ENCODE assay signal across 26 cellular contexts in the genomic region with DNA sequence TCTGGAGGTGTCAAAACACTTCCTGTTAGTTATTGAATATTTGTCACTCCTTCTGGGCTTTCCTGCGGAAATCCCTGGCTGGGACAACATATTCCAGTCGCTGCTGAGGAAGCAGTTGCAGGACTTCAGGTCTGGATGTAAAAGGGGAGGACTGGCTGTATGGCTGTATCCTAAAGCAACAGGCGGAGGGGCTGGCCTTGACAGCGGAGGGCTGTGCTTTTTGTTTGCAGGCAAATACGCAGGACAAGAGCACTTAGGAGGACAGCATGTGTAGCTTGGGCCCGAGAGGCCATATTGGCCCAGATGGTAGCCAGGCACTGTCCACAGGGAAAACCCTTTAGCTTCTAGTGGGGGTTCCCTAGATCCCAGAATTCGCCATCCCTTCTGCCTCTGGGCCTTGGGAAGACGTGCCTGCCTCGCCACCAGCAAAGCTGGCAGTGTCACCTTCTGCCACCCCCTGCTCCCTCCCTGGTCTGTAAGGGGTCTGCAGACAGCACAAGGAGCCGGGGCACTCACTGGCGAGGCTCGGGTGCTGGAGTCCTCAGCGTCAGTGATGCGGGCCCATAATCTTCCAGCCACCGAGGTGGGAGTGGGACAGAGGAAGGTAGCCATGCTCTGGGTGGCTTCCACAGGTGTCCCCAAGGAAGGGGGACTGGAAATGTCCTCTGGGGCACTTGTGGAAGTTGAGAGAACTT. TPM values are rescaled to one million over a fixed set of nuclear protein-coding genes. Genes with fewer than 3 reads are reported as not detected.
"Had no signal": no experiment of that assay in that cellular context is flagged by ENCODE, and none has a peak within 500 bp of the region (broad histone marks: within the 10 kb centered on the region; RNA-seq: fewer than 3 reads in every experiment).

No MANE protein-coding gene starts in this region.

- H3K36me3 ChIP-seq: cardiac muscle cell, prostate gland, tibial nerve had no signal

- ATAC-seq: activated CD8-positive, alpha-beta memory T cell treated with anti-CD3 and anti-CD28 coated beads, Interleukin-2, amount 10 ng/mL, durations not matched to agents 7 days and 5 days; activated CD8-positive, alpha-beta T cell treated with anti-CD3 and anti-CD28 coated beads for 36 hours; activated T-helper 17 cell treated with anti-CD3 and anti-CD28 coated beads, Interleukin-2, amount 50 U/mL, for 72 hours; foreskin keratinocyte; stimulated activated naive CD8-positive, alpha-beta T cell treated with anti-CD3 and anti-CD28 coated beads, Interleukin-15, amount 100 ng/mL, for 72 hours had no signal

- H3K4me1 Mint-ChIP-seq: activated CD4-positive, alpha-beta T cell treated with anti-CD3 and anti-CD28 coated beads, Interleukin-2, amount 10 ng/mL, durations not matched to agents 7 days and 5 days had no signal

- H3K9me3 ChIP-seq: prostate gland, SK-N-SH, tibial nerve had no signal

- H3K4me1 ChIP-seq: foreskin keratinocyte, prostate gland, tibial nerve had no signal

- H3K27ac ChIP-seq: cardiac muscle cell, foreskin keratinocyte, hepatocyte, prostate gland, tibial nerve had no signal

- H3K4me3 ChIP-seq: cardiac muscle cell, hepatocyte, prostate gland, tibial nerve had no signal

- H3K9me3 Mint-ChIP-seq: activated CD4-positive, alpha-beta T cell treated with anti-CD3 and anti-CD28 coated beads, Interleukin-2, amount 10 ng/mL, durations not matched to agents 7 days and 5 days; activated CD8-positive, alpha-beta T cell treated with anti-CD3 and anti-CD28 coated beads for 36 hours; activated T-helper 17 cell treated with anti-CD3 and anti-CD28 coated beads, Interleukin-2, amount 50 U/mL, for 72 hours; dendritic cell treated with granulocyte-macrophage colony-stimulating factor and Interleukin-4, amounts not matched to agents 40 ng/mL and 50 ng/mL, for 4 days; immature natural killer cell; naive B cell; stimulated activated naive CD8-positive, alpha-beta T cell treated with anti-CD3 and anti-CD28 coated beads, Interleukin-15, amount 100 ng/mL, for 72 hours had no signal

- DNase-seq: activated CD4-positive, alpha-beta T cell treated with anti-CD3 and anti-CD28 coated beads, Interleukin-2, amount 10 ng/mL, durations not matched to agents 7 days and 5 days; activated CD8-positive, alpha-beta memory T cell treated with anti-CD3 and anti-CD28 coated beads, Interleukin-2, amount 10 ng/mL, durations not matched to agents 7 days and 5 days; activated CD8-positive, alpha-beta T cell treated with anti-CD3 and anti-CD28 coated beads for 36 hours; activated naive CD4-positive, alpha-beta T cell; activated T-cell treated with anti-CD3 and anti-CD28 coated beads, Interleukin-2, amount 50 U/mL, for 1 hour; amniotic stem cell; effector CD4-positive, alpha-beta T cell; foreskin keratinocyte; immature natural killer cell; kidney glomerular epithelial cell; mesendoderm; naive B cell; SK-N-SH; stimulated activated CD4-positive, alpha-beta T cell treated with anti-CD3 and anti-CD28 coated beads, Interleukin-12 subunit alpha, Interleukin-12 subunit beta, amount 100 ng/mL, for 4 hours; stimulated activated naive CD8-positive, alpha-beta T cell treated with anti-CD3 and anti-CD28 coated beads, Interleukin-15, amount 100 ng/mL, for 72 hours had no signal

- H3K36me3 Mint-ChIP-seq: activated CD8-positive, alpha-beta memory T cell treated with anti-CD3 and anti-CD28 coated beads, Interleukin-2, amount 10 ng/mL, durations not matched to agents 7 days and 5 days; activated naive CD8-positive, alpha-beta T cell; immature natural killer cell; naive B cell had no signal

- H3K4me3 Mint-ChIP-seq: activated CD4-positive, alpha-beta T cell treated with anti-CD3 and anti-CD28 coated beads, Interleukin-2, amount 10 ng/mL, durations not matched to agents 7 days and 5 days; activated CD8-positive, alpha-beta memory T cell treated with anti-CD3 and anti-CD28 coated beads, Interleukin-2, amount 10 ng/mL, durations not matched to agents 7 days and 5 days; activated CD8-positive, alpha-beta T cell treated with anti-CD3 and anti-CD28 coated beads for 36 hours; activated naive CD8-positive, alpha-beta T cell; activated T-helper 17 cell treated with anti-CD3 and anti-CD28 coated beads, Interleukin-2, amount 50 U/mL, for 72 hours; dendritic cell treated with granulocyte-macrophage colony-stimulating factor and Interleukin-4, amounts not matched to agents 40 ng/mL and 50 ng/mL, for 4 days; immature natural killer cell; naive B cell; stimulated activated naive CD8-positive, alpha-beta T cell treated with anti-CD3 and anti-CD28 coated beads, Interleukin-15, amount 100 ng/mL, for 72 hours had no signal

- H3K27ac Mint-ChIP-seq: activated CD4-positive, alpha-beta T cell treated with anti-CD3 and anti-CD28 coated beads, Interleukin-2, amount 10 ng/mL, durations not matched to agents 7 days and 5 days; activated CD8-positive, alpha-beta memory T cell treated with anti-CD3 and anti-CD28 coated beads, Interleukin-2, amount 10 ng/mL, durations not matched to agents 7 days and 5 days; activated CD8-positive, alpha-beta T cell treated with anti-CD3 and anti-CD28 coated beads for 36 hours; activated naive CD8-positive, alpha-beta T cell; activated T-helper 17 cell treated with anti-CD3 and anti-CD28 coated beads, Interleukin-2, amount 50 U/mL, for 72 hours; dendritic cell treated with granulocyte-macrophage colony-stimulating factor and Interleukin-4, amounts not matched to agents 40 ng/mL and 50 ng/mL, for 4 days; immature natural killer cell; stimulated activated naive CD8-positive, alpha-beta T cell treated with anti-CD3 and anti-CD28 coated beads, Interleukin-15, amount 100 ng/mL, for 72 hours had no signal

RNA-seq across cellular contexts. Expression of a gene that starts 6.7 kb away (rescaled TPM):
- total RNA-seq: activated CD4-positive, alpha-beta T cell treated with anti-CD3 and anti-CD28 coated beads, Interleukin-2, amount 10 ng/mL, durations not matched to agents 7 days and 5 days; activated CD8-positive, alpha-beta memory T cell treated with anti-CD3 and anti-CD28 coated beads, Interleukin-2, amount 10 ng/mL, durations not matched to agents 7 days and 5 days; activated T-helper 17 cell treated with anti-CD3 and anti-CD28 coated beads, Interleukin-2, amount 50 U/mL, for 72 hours; cardiac muscle cell; foreskin keratinocyte; hepatocyte; lower leg skin; mucosa of gallbladder; osteocyte; T-helper 2 cell treated with Interferon-gamma antibody and Interleukin-4, amounts not matched to agents 100 ng/mL and 5 ng/mL, for 36 hours; tibial nerve had no signal
- polyA plus RNA-seq: foreskin keratinocyte, SK-N-SH had no signal
